1 cellular context compared by ENCODE assay signal in the genomic region with DNA sequence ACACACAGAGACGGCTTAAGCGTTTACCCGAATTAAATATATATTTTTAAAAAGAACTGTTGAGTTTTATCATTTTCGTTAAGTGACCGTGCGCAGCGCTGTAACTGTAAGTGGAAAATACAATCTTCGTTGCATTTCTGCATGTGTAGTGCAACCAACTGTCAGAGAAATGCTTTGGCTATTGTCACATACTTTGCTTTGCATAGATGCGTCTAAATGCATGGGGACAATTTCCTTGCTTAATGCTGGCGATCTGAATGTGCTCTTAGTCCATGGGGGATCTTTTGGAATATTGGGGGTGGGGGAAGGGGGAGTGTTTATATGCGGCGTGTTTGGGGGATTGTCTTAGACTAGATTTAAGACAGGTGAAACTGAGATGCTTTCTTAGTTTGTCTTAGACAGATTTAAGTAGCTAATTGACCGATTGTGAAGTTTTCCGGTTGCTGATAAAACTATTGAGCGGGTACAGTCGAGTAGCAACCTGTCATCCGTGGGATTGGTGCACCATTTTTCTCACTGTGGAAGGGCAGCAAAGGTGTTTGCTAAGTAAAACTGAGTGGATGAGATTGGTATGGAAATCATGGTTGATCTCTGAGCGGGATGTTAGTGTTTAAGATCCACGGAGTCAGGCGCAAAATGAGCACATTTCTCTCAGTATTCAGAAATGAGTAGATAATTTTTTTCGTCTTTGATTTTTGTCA.
TF ChIP-seq lines count a peak whose summit lies in the region.

No MANE protein-coding gene starts in this region.

TF ChIP-seq in GM23338, 12 proteins besides CTCF, POLR2A, EP300 and RAD21 (continued from another document):
- TF ChIP-seq, protein P1, sequence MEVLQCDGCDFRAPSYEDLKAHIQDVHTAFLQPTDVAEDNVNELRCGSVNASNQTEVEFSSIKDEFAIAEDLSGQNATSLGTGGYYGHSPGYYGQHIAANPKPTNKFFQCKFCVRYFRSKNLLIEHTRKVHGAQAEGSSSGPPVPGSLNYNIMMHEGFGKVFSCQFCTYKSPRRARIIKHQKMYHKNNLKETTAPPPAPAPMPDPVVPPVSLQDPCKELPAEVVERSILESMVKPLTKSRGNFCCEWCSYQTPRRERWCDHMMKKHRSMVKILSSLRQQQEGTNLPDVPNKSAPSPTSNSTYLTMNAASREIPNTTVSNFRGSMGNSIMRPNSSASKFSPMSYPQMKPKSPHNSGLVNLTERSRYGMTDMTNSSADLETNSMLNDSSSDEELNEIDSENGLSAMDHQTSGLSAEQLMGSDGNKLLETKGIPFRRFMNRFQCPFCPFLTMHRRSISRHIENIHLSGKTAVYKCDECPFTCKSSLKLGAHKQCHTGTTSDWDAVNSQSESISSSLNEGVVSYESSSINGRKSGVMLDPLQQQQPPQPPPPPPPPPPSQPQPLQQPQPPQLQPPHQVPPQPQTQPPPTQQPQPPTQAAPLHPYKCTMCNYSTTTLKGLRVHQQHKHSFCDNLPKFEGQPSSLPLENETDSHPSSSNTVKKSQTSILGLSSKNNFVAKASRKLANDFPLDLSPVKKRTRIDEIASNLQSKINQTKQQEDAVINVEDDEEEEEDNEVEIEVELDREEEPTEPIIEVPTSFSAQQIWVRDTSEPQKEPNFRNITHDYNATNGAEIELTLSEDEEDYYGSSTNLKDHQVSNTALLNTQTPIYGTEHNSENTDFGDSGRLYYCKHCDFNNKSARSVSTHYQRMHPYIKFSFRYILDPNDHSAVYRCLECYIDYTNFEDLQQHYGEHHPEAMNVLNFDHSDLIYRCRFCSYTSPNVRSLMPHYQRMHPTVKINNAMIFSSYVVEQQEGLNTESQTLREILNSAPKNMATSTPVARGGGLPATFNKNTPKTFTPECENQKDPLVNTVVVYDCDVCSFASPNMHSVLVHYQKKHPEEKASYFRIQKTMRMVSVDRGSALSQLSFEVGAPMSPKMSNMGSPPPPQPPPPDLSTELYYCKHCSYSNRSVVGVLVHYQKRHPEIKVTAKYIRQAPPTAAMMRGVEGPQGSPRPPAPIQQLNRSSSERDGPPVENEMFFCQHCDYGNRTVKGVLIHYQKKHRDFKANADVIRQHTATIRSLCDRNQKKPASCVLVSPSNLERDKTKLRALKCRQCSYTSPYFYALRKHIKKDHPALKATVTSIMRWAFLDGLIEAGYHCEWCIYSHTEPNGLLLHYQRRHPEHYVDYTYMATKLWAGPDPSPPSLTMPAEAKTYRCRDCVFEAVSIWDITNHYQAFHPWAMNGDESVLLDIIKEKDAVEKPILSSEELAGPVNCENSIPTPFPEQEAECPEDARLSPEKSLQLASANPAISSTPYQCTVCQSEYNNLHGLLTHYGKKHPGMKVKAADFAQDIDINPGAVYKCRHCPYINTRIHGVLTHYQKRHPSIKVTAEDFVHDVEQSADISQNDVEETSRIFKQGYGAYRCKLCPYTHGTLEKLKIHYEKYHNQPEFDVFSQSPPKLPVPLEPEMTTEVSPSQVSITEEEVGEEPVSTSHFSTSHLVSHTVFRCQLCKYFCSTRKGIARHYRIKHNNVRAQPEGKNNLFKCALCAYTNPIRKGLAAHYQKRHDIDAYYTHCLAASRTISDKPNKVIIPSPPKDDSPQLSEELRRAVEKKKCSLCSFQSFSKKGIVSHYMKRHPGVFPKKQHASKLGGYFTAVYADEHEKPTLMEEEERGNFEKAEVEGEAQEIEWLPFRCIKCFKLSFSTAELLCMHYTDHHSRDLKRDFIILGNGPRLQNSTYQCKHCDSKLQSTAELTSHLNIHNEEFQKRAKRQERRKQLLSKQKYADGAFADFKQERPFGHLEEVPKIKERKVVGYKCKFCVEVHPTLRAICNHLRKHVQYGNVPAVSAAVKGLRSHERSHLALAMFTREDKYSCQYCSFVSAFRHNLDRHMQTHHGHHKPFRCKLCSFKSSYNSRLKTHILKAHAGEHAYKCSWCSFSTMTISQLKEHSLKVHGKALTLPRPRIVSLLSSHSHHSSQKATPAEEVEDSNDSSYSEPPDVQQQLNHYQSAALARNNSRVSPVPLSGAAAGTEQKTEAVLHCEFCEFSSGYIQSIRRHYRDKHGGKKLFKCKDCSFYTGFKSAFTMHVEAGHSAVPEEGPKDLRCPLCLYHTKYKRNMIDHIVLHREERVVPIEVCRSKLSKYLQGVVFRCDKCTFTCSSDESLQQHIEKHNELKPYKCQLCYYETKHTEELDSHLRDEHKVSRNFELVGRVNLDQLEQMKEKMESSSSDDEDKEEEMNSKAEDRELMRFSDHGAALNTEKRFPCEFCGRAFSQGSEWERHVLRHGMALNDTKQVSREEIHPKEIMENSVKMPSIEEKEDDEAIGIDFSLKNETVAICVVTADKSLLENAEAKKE (CRISPR knock-in tag; IDR thresholded peaks at IDR 0.05): no peak
- TF ChIP-seq STAT1 (IDR thresholded peaks at IDR 0.05; ENCODE audit: unreplicated experiment) (no peak), EZH2phosphoT487 (IDR thresholded peaks at IDR 0.05; ENCODE audit: unreplicated experiment) (no peak), ZNF331 (CRISPR knock-in tag; IDR thresholded peaks at IDR 0.05; ENCODE audit: low read depth) (no peak)
- TF ChIP-seq, protein P2, sequence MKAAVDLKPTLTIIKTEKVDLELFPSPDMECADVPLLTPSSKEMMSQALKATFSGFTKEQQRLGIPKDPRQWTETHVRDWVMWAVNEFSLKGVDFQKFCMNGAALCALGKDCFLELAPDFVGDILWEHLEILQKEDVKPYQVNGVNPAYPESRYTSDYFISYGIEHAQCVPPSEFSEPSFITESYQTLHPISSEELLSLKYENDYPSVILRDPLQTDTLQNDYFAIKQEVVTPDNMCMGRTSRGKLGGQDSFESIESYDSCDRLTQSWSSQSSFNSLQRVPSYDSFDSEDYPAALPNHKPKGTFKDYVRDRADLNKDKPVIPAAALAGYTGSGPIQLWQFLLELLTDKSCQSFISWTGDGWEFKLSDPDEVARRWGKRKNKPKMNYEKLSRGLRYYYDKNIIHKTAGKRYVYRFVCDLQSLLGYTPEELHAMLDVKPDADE (IDR thresholded peaks at IDR 0.05): no peak
TF ChIP-seq in GM23338: peak in this region for 0.
